In genomic region chr10:5031588-5031987, GRCh38 we compare ENCODE assay signal across 4 cellular contexts. TPM values are rescaled to one million over a fixed set of nuclear protein-coding genes. Genes with fewer than 3 reads are reported as not detected.
"Had no signal": no experiment of that assay in that cellular context is flagged by ENCODE, and none has a peak within 500 bp of the region (broad histone marks: within the 10 kb centered on the region; RNA-seq: fewer than 3 reads in every experiment).

No MANE protein-coding gene starts in this region.

RNA-seq across cellular contexts. Expression of gene AKR1C2, which starts 27.9 kb away (rescaled TPM):
- total RNA-seq: activated CD4-positive, alpha-beta memory T cell treated with anti-CD3 and anti-CD28 coated beads, Interleukin-2, amount 10 ng/mL, durations not matched to agents 7 days and 5 days; activated CD8-positive, alpha-beta memory T cell treated with anti-CD3 and anti-CD28 coated beads, Interleukin-2, amount 10 ng/mL, durations not matched to agents 7 days and 5 days; SK-MEL-5; T-helper 17 cell had no signal
